ENCODE assay signal across 8 cellular contexts in the genomic region with DNA sequence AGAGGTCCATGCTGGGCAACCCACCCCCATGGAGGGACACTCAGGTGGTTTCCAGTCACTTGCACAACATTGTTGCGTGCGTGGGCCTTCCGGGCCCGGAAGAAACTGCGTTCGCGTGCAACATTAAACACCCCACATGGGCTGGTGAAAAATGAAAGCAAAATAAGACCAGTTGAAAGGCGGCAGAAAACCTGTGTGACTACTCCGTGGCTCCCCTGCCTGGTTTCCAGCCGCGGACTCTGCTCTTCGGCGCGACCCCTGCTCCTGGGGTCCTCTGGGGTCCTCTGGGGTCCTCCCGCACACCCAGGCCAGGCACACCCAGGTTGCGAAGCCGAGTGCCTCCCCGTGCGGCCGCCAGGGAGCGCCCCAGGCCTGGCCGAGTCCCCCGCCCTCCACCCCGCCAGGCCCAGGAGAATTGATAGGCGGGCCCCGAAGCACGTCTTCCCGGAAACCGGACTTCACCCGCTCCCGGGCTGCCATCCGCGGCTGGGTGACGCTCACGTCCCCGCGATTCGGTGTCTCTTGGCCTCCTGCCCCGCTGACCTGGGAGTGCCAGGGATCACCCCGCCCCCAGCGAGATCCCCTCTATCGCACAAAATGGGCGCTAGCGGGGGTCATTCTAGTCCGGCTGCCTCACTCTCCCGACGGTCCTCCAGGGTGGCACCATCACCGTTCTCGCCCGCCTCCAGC. TPM values are rescaled to one million over a fixed set of nuclear protein-coding genes. Genes with fewer than 3 reads are reported as not detected.
DNase-seq lines count a peak whose midpoint lies in the region; ATAC-seq and TF ChIP-seq lines count a peak whose summit lies in the region.

No MANE protein-coding gene starts in this region.

- no peaks in the 10 kb centered on the region for H3K9me3 ChIP-seq in muscle layer of duodenum (ENCODE audit: control insufficient read depth in 1 of 2, low read length in 2 of 2)

- H3K4me3 Mint-ChIP-seq in activated CD4-positive, alpha-beta T cell treated with anti-CD3 and anti-CD28 coated beads, Interleukin-2, amount 10 ng/mL, durations not matched to agents 24 days and 14 days, result peak overlapping the region; percentile 98

- H3K36me3 Mint-ChIP-seq in activated CD4-positive, alpha-beta T cell treated with anti-CD3 and anti-CD28 coated beads, Interleukin-2, amount 10 ng/mL, durations not matched to agents 24 days and 14 days (ENCODE audit: low read depth), result peaks cover 16% of the 10 kb centered on the region

- peak overlapping the region; percentile 99 for H3K27ac Mint-ChIP-seq in activated CD4-positive, alpha-beta T cell treated with anti-CD3 and anti-CD28 coated beads, Interleukin-2, amount 10 ng/mL, durations not matched to agents 24 days and 14 days

- H3K27ac ChIP-seq in muscle layer of duodenum (ENCODE audit: low read length), result peak overlapping the region; percentile 36

- no peaks in the 10 kb centered on the region for H3K36me3 ChIP-seq in muscle layer of duodenum (ENCODE audit: control insufficient read depth in 1 of 2, insufficient read depth in 2 of 2, low read length in 2 of 2)

- no peaks in the 10 kb centered on the region for H3K27me3 ChIP-seq in muscle layer of duodenum (ENCODE audit: low read depth, low read length)

- peaks cover 32% of the 10 kb centered on the region for H3K4me1 Mint-ChIP-seq in activated CD4-positive, alpha-beta T cell treated with anti-CD3 and anti-CD28 coated beads, Interleukin-2, amount 10 ng/mL, durations not matched to agents 24 days and 14 days

- TF ChIP-seq CTCF in LNCaP clone FGC (IDR thresholded peaks at IDR 0.05; ENCODE audit: control insufficient read depth, extremely low read depth, insufficient read depth), result 0 out of 2 replicates have a peak, but pooled peaks have one; percentile 7

- H3K9me3 Mint-ChIP-seq in activated CD4-positive, alpha-beta T cell treated with anti-CD3 and anti-CD28 coated beads, Interleukin-2, amount 10 ng/mL, durations not matched to agents 24 days and 14 days, result no peaks in the 10 kb centered on the region

- no peaks in the 10 kb centered on the region for H3K27me3 Mint-ChIP-seq in activated CD4-positive, alpha-beta T cell treated with anti-CD3 and anti-CD28 coated beads, Interleukin-2, amount 10 ng/mL, durations not matched to agents 24 days and 14 days

- intact Hi-C loops in activated CD4-positive, alpha-beta T cell treated with anti-CD3 and anti-CD28 coated beads, Interleukin-2, amount 10 ng/mL, durations not matched to agents 24 days and 14 days (cut with micrococcal nuclease), result loop anchor here (10.0 kb wide), 1 partner anchor 389 kb away; no protein-coding TSS in a partner anchor

- H3K4me3 ChIP-seq in LNCaP clone FGC (ENCODE audit: low read depth, low read length) (no peak overlapping the region), muscle layer of duodenum (ENCODE audit: low read depth in 1 of 2, low read length in 2 of 2) (peak overlapping the region; percentile 66 to 67)

- DNase-seq in DMS53 (lab: John Stamatoyannopoulos, UW), result peak; percentile 93
- DNase-seq in LNCaP clone FGC (ENCODE audit: low read depth), result no peak
- DNase-seq in activated CD4-positive, alpha-beta T cell treated with anti-CD3 and anti-CD28 coated beads, Interleukin-2, amount 10 ng/mL, durations not matched to agents 24 days and 14 days, result peak; percentile 92
- peak; percentile 53 for DNase-seq in effector CD8-positive, alpha-beta T cell (lab: John Stamatoyannopoulos, UW)
- DNase-seq in stimulated activated naive CD8-positive, alpha-beta T cell treated with anti-CD3 and anti-CD28 coated beads, Interleukin-15, Interleukin-2, amounts not matched to agents 100 U/mL and 50 U/mL, for 24 hours, result peak; percentile 83
- DNase-seq in SHP77 treated with DMSO at 0.1 percent for 48 hours (lab: John Stamatoyannopoulos, UW), result no peak

- peaks cover 0 to 4% of the 10 kb centered on the region in 2 donors for H3K4me1 ChIP-seq in muscle layer of duodenum (ENCODE audit: control insufficient read depth in 1 of 2, insufficient read depth in 2 of 2, low read length in 2 of 2)

- ATAC-seq in GM21526 (IDR thresholded peaks at IDR 0.05; ENCODE audit: low FRiP score, unreplicated experiment), result peak; percentile 86
- peak; percentile 87 for ATAC-seq in stimulated activated naive CD8-positive, alpha-beta T cell treated with anti-CD3 and anti-CD28 coated beads, Interleukin-15, Interleukin-2, amounts not matched to agents 100 U/mL and 50 U/mL, for 24 hours

RNA-seq across cellular contexts. Expression of a gene that starts 1.9 kb away (rescaled TPM):
- total RNA-seq in activated CD4-positive, alpha-beta T cell treated with anti-CD3 and anti-CD28 coated beads, Interleukin-2, amount 10 ng/mL, durations not matched to agents 24 days and 14 days, result 0.19 and 0.23 TPM in 2 replicates

Comparison
In these comparisons a context has a peak if more than half of its experiments do, and no peak if none do; other contexts are left out.
1. DNase-seq: peak in DMS53 (single experiment), activated CD4-positive, alpha-beta T cell treated with anti-CD3 and anti-CD28 coated beads, Interleukin-2, amount 10 ng/mL, durations not matched to agents 24 days and 14 days (single experiment), effector CD8-positive, alpha-beta T cell (single experiment) and stimulated activated naive CD8-positive, alpha-beta T cell treated with anti-CD3 and anti-CD28 coated beads, Interleukin-15, Interleukin-2, amounts not matched to agents 100 U/mL and 50 U/mL, for 24 hours (single experiment); none in LNCaP clone FGC (single experiment) and SHP77 treated with DMSO at 0.1 percent for 48 hours (single experiment).